In genomic region chr2:63639344-63639743, GRCh38 we compare ENCODE assay signal across 24 cellular contexts.
"Had no signal": no experiment of that assay in that cellular context is flagged by ENCODE, and none has a peak within 500 bp of the region (broad histone marks: within the 10 kb centered on the region; RNA-seq: fewer than 3 reads in every experiment).

No MANE protein-coding gene starts in this region.

- H3K36me3 ChIP-seq: neutrophil, right atrium auricular region, sigmoid colon, stomach, thoracic aorta, transverse colon had no signal

- H3K9me3 ChIP-seq: neutrophil, transverse colon had no signal

- H3K4me1 ChIP-seq: foreskin keratinocyte, right atrium auricular region, sigmoid colon, stomach, transverse colon had no signal

- H3K4me3 ChIP-seq: coronary artery, lung, right atrium auricular region, sigmoid colon, skin epidermis, stomach, thoracic aorta, transverse colon had no signal

- H3K27ac ChIP-seq: coronary artery, foreskin keratinocyte, neutrophil, right atrium auricular region, sigmoid colon, skin epidermis, stomach, thoracic aorta, transverse colon had no signal

- DNase-seq: effector CD4-positive, alpha-beta T cell; endodermal cell; erythroblast; foreskin keratinocyte; left colon; left ventricle myocardium superior; mesenchymal stem cell; naive B cell; nephron progenitor cell; posterior cingulate gyrus; sigmoid colon; stimulated activated CD4-positive, alpha-beta T cell treated with anti-CD3 and anti-CD28 coated beads, Interleukin-2, amount 100 ng/mL, for 24 hours; stimulated activated CD4-positive, alpha-beta T cell treated with anti-CD3 and anti-CD28 coated beads, Interleukin-4, amount 100 ng/mL, for 4 hours; stimulated activated naive CD4-positive, alpha-beta T cell; stomach; substantia nigra; transverse colon had no signal

- ATAC-seq: left colon, left ventricle myocardium superior had no signal

- FAIRE-seq: endothelial cell of umbilical vein had no signal

- H3K27me3 ChIP-seq: foreskin keratinocyte, neutrophil, right atrium auricular region, sigmoid colon, stomach, transverse colon had no signal
